25 cellular contexts compared by ENCODE assay signal in the genomic region with DNA sequence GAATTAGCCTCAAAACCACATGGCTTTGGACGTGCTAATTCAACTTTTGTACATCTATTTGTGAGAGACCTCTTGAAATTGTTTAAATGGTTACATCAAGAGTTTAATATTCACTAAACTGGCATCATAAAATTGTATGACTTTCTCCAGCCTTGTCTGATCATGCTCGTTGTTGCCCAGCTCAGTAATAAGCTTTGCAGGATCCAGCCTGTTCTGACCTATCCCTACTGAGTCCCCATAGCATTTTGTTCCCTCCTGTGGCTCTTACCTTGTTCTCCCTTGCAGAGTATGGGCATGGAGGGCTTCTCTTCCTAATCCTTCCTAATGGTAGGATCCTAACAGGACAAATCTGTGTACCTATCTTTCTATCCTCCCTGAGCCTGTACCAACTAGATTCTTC. TPM values are rescaled to one million over a fixed set of nuclear protein-coding genes. Genes with fewer than 3 reads are reported as not detected.
A peak's percentile ranks its signal among the peaks of the same experiment; 100 is the strongest.
DNase-seq lines count a peak whose midpoint lies in the region; ATAC-seq, FAIRE-seq and TF ChIP-seq lines count a peak whose summit lies in the region.
"Had no signal": no experiment of that assay in that cellular context is flagged by ENCODE, and none has a peak within 500 bp of the region (broad histone marks: within the 10 kb centered on the region; RNA-seq: fewer than 3 reads in every experiment).

No MANE protein-coding gene starts in this region.

- TSS peak; percentile 49 for BruUV-seq in GM12878 (replicated peaks; lab: Mats Ljungman, UMichigan)

- no peaks in the 10 kb centered on the region for H4K20me1 ChIP-seq in GM12878 (ENCODE audit: control insufficient read depth, insufficient read depth)

- ATAC-seq in activated T-cell treated with anti-CD3 and anti-CD28 coated beads, Interleukin-2, amount 50 U/mL, for 4 hours: no peak
- ATAC-seq in GM12878 (no peak), esophagus mucosa (peak; percentile 66), HG02852 (IDR thresholded peaks at IDR 0.05; ENCODE audit: unreplicated experiment) (no peak)

- TF ChIP-seq POLR2A in GM12878 (IDR thresholded peaks at IDR 0.05; ENCODE audit: low read depth, low read length): no peak

- H3K27ac Mint-ChIP-seq in activated T-cell treated with anti-CD3 and anti-CD28 coated beads, Interleukin-2, amount 50 U/mL, for 24 hours: peak overlapping the region; percentile 47
- H3K27ac Mint-ChIP-seq in IgD-negative memory B cell: peak overlapping the region in 2 of 3 donors; percentile 26 to 50

- SMC1A ChIA-PET in GM12878 (lab: Charles Lee; ENCODE audit: uncharacterized antibody, unreplicated experiment): interaction anchor here (0.9 to 1.4 kb wide), 2 partner anchors 33 to 55 kb away, joined by 3 to 4 read pairs; no protein-coding TSS in a partner anchor

- DNase-seq in activated T-cell treated with anti-CD3 and anti-CD28 coated beads, Interleukin-2, amount 50 U/mL, for 24 hours: no peak
- DNase-seq in activated T-cell treated with anti-CD3 and anti-CD28 coated beads, Interleukin-2, amount 50 U/mL, for 4 hours: no peak
- DNase-seq in GM12878 (ENCODE audit: low read depth, low spot score) (no peak), NCI-H748 treated with DMSO at 0.1 percent for 48 hours (lab: John Stamatoyannopoulos, UW) (no peak), NCI-H345 (lab: John Stamatoyannopoulos, UW) (no peak)
- DNase-seq: 8988T; ACHN; BE2C; CD8-positive, alpha-beta memory T cell; DMS79 treated with DMSO at 0.1 percent for 48 hours; GF-D8; NCI-H1048; NCI-H1417; NCI-H1694; NCI-H2029 treated with DMSO at 0.1 percent for 48 hours; NCI-H526 treated with DMSO at 0.1 percent for 48 hours; SHP77 treated with DMSO at 0.1 percent for 48 hours had no signal

- TF ChIP-seq CTCF in GM12878 (IDR thresholded peaks at IDR 0.05 in 2 of 3, conservative IDR thresholded peaks at IDR 0.05 in 1 of 3; ENCODE audit: control insufficient read depth in 2 of 3, extremely low read depth in 1 of 3, insufficient read depth in 1 of 3, low read depth in 3 of 3, low read length in 3 of 3): no peak

- no peak overlapping the region for H2AFZ ChIP-seq in GM12878 (ENCODE audit: control insufficient read depth, low read depth, low read length)

- no peak for TF ChIP-seq EP300 in GM12878 (IDR thresholded peaks at IDR 0.05; ENCODE audit: borderline replicate concordance in 1 of 2, control insufficient read depth in 1 of 2, low read depth in 2 of 2, low read length in 2 of 2)

- H3K4me3 Mint-ChIP-seq in activated T-cell treated with anti-CD3 and anti-CD28 coated beads, Interleukin-2, amount 50 U/mL, for 24 hours: no peak overlapping the region
- no peak overlapping the region for H3K4me3 Mint-ChIP-seq in activated T-cell treated with anti-CD3 and anti-CD28 coated beads, Interleukin-2, amount 50 U/mL, for 4 hours
- no peak overlapping the region for H3K4me3 Mint-ChIP-seq in IgD-negative memory B cell
- H3K4me3 Mint-ChIP-seq: CD14-positive monocyte; CD8-positive, alpha-beta memory T cell had no signal

- no peaks in the 10 kb centered on the region for H3K9me3 ChIP-seq in GM12878 (replicated peaks; ENCODE audit: control insufficient read depth, insufficient read depth, low read length)
- H3K9me3 ChIP-seq: BE2C had no signal

- no peaks in the 10 kb centered on the region for H3K4me1 ChIP-seq in GM12878 (ENCODE audit: control insufficient read depth, insufficient read depth, low read length)
- H3K4me1 ChIP-seq: BE2C had no signal

- WGBS in GM12878 (ENCODE audit: insufficient coverage, insufficient replicate concordance, low lambda C conversion rate, missing lambda C conversion rate): 100% methylated on average over 2 of the region's 2 CpGs

- POLR2A ChIA-PET in GM12878 (lab: Charles Lee): no interaction called here

- H3K9ac ChIP-seq in GM12878 (ENCODE audit: control insufficient read depth, insufficient read depth, low read length): no peak overlapping the region
- H3K9ac ChIP-seq: KMS-11 had no signal

- no peaks in the 10 kb centered on the region for H3K27me3 ChIP-seq in GM12878 (replicated peaks in 1 of 2; ENCODE audit: control insufficient read depth in 2 of 2, insufficient read depth in 2 of 2, low read length in 1 of 2)
- H3K27me3 ChIP-seq: BE2C had no signal

- FAIRE-seq in GM12878 (lab: Jason Lieb, UNC): no peak
- FAIRE-seq: GM18507, H54, HTR-8/SVneo had no signal

- peaks cover 6 to 24% of the 10 kb centered on the region in 2 experiments for H3K36me3 ChIP-seq in GM12878 (ENCODE audit: control insufficient read depth in 2 of 2, insufficient read depth in 2 of 2, low read length in 1 of 2)

- no peak overlapping the region for H3K4me2 ChIP-seq in GM12878 (ENCODE audit: control insufficient read depth, insufficient read depth)
- H3K4me2 ChIP-seq: KMS-11 had no signal

- CTCF ChIA-PET in GM12878 (lab: Yijun Ruan, JAX): interaction anchor here (0.6 to 1.3 kb wide), 2 partner anchors 19 to 129 kb away, joined by 3 to 5 read pairs; no protein-coding TSS in a partner anchor

- no peak for TF ChIP-seq RAD21 in GM12878 (IDR thresholded peaks at IDR 0.05; ENCODE audit: insufficient read depth, low read depth, low read length)

- RAD21 ChIA-PET in GM12878 (lab: Charles Lee; ENCODE audit: unreplicated experiment): no interaction called here

- H3K9me3 Mint-ChIP-seq in activated T-cell treated with anti-CD3 and anti-CD28 coated beads, Interleukin-2, amount 50 U/mL, for 24 hours: no peaks in the 10 kb centered on the region
- H3K9me3 Mint-ChIP-seq in activated T-cell treated with anti-CD3 and anti-CD28 coated beads, Interleukin-2, amount 50 U/mL, for 4 hours: no peaks in the 10 kb centered on the region
- H3K9me3 Mint-ChIP-seq in IgD-negative memory B cell: no peaks in the 10 kb centered on the region
- H3K9me3 Mint-ChIP-seq: CD14-positive monocyte; CD8-positive, alpha-beta memory T cell had no signal

- in situ Hi-C loops in GM12878 (cut with MboI): no loop called here

- peaks cover 8% of the 10 kb centered on the region for H3K79me2 ChIP-seq in GM12878 (ENCODE audit: control insufficient read depth, insufficient read depth, low read length)

- no peak overlapping the region for H3K27ac ChIP-seq in GM12878 (ENCODE audit: control insufficient read depth, insufficient read depth)
- H3K27ac ChIP-seq: KMS-11 had no signal

- no peak overlapping the region for H3K4me3 ChIP-seq in GM12878

- peaks cover 91% of the 10 kb centered on the region for H3K36me3 Mint-ChIP-seq in activated T-cell treated with anti-CD3 and anti-CD28 coated beads, Interleukin-2, amount 50 U/mL, for 24 hours (ENCODE audit: low read depth)
- H3K36me3 Mint-ChIP-seq in activated T-cell treated with anti-CD3 and anti-CD28 coated beads, Interleukin-2, amount 50 U/mL, for 4 hours (ENCODE audit: insufficient read depth): peaks cover 41% of the 10 kb centered on the region
- H3K36me3 Mint-ChIP-seq in IgD-negative memory B cell: peaks cover 3% of the 10 kb centered on the region

- intact Hi-C loops in GM12878 (cut with micrococcal nuclease; ENCODE audit: unreplicated experiment): no loop called here

- no peaks in the 10 kb centered on the region for H3K27me3 Mint-ChIP-seq in activated T-cell treated with anti-CD3 and anti-CD28 coated beads, Interleukin-2, amount 50 U/mL, for 24 hours
- H3K27me3 Mint-ChIP-seq in activated T-cell treated with anti-CD3 and anti-CD28 coated beads, Interleukin-2, amount 50 U/mL, for 4 hours (ENCODE audit: low read depth): no peaks in the 10 kb centered on the region
- H3K27me3 Mint-ChIP-seq in IgD-negative memory B cell: no peaks in the 10 kb centered on the region
- H3K27me3 Mint-ChIP-seq: CD8-positive, alpha-beta memory T cell had no signal

- H3K4me1 Mint-ChIP-seq in activated T-cell treated with anti-CD3 and anti-CD28 coated beads, Interleukin-2, amount 50 U/mL, for 24 hours (ENCODE audit: low read depth): peaks cover 33% of the 10 kb centered on the region
- H3K4me1 Mint-ChIP-seq in activated T-cell treated with anti-CD3 and anti-CD28 coated beads, Interleukin-2, amount 50 U/mL, for 4 hours (ENCODE audit: low read depth): peaks cover 19% of the 10 kb centered on the region
- peaks cover 10 to 18% (median 13%) of the 10 kb centered on the region in 3 donors for H3K4me1 Mint-ChIP-seq in IgD-negative memory B cell

RNA-seq across cellular contexts. Expression of a gene that starts 6.3 kb away (rescaled TPM):
- total RNA-seq in activated T-cell treated with anti-CD3 and anti-CD28 coated beads, Interleukin-2, amount 50 U/mL, for 4 hours: 100 to 1,000 TPM; 120 to 123 (median 122) TPM
- polyA plus RNA-seq in IgD-negative memory B cell: 36.5 TPM
- total RNA-seq in GM12878 (2013; cell fraction: nucleolus; rRNA removed): 70.9 and 130 TPM in 2 replicates
- 63.5 and 77.4 TPM in 2 replicates for total RNA-seq in GM12878 (2014; rRNA removed)
- total RNA-seq in GM12878 (2014; rRNA removed; fragmentation: Illumina TruSeq; extraction: Trizol): 42.3 and 45.9 TPM in 2 replicates
- total RNA-seq in GM12878 (2021): 73.5 and 79.2 TPM in 2 replicates
- polyA plus RNA-seq in GM12878 (2011; ENCODE audit: low read depth): 15.0 TPM
- polyA plus RNA-seq in GM12878 (2011; rRNA removed): 54.4 and 83.4 TPM in 2 replicates
- polyA plus RNA-seq in GM12878 (2011; cell fraction: cytosol; rRNA removed): 31.7 and 52.0 TPM in 2 replicates
- polyA plus RNA-seq in GM12878 (2011; cell fraction: nucleus; rRNA removed): 40.1 and 49.0 TPM in 2 replicates
- polyA plus RNA-seq in GM12878 (2012): 27.8 and 39.6 TPM in 2 replicates
- polyA plus RNA-seq in GM12878 (2014; fragmentation: Illumina TruSeq; extraction: Trizol): 58.2 and 59.2 TPM in 2 replicates
- 10 to 100 TPM in 1 of 2 experiments, 1 to 10 TPM in 1; 8.2 to 20.3 TPM for polyA plus RNA-seq in GM12878 (2014; fragmentation: Nextera tagmentation; extraction: Ambion mirVana)
- polyA plus RNA-seq in GM12878 (2014; rRNA removed): 109 and 115 TPM in 2 replicates
- 100 to 1,000 TPM; 149 to 161 TPM for polyA plus RNA-seq in GM12878 (2016; fragmentation: Nextera tagmentation; extraction: Ambion mirVana)
- polyA minus RNA-seq in GM12878 (2011; rRNA and poly(A)+ RNA removed): 19.7 and 27.9 TPM in 2 replicates
- polyA minus RNA-seq in GM12878 (2011; cell fraction: cytosol; rRNA and poly(A)+ RNA removed): 13.8 and 16.2 TPM in 2 replicates
- 77.5 and 85.6 TPM in 2 replicates for polyA minus RNA-seq in GM12878 (2011; cell fraction: nucleus; rRNA and poly(A)+ RNA removed)
- 27.3 TPM for total RNA-seq in esophagus mucosa

RNA-seq across cellular contexts. Expression of a gene that starts 22.1 kb away (rescaled TPM):
- 10 to 100 TPM; 14.1 to 15.8 (median 14.5) TPM for total RNA-seq in activated T-cell treated with anti-CD3 and anti-CD28 coated beads, Interleukin-2, amount 50 U/mL, for 4 hours
- polyA plus RNA-seq in IgD-negative memory B cell: 29.3 TPM
- total RNA-seq in GM12878 (2013; cell fraction: nucleolus; rRNA removed): 25.6 and 27.8 TPM in 2 replicates
- 6.3 and 6.7 TPM in 2 replicates for total RNA-seq in GM12878 (2014; rRNA removed)
- total RNA-seq in GM12878 (2014; rRNA removed; fragmentation: Illumina TruSeq; extraction: Trizol): 8.9 and 9.4 TPM in 2 replicates
- total RNA-seq in GM12878 (2021): 12.6 and 12.7 TPM in 2 replicates
- polyA plus RNA-seq in GM12878 (2011; ENCODE audit: low read depth): 4.7 TPM
- 21.7 and 21.8 TPM in 2 replicates for polyA plus RNA-seq in GM12878 (2011; rRNA removed)
- 9.9 and 12.0 TPM in 2 replicates for polyA plus RNA-seq in GM12878 (2011; cell fraction: cytosol; rRNA removed)
- polyA plus RNA-seq in GM12878 (2011; cell fraction: nucleus; rRNA removed): 12.5 and 14.5 TPM in 2 replicates
- 6.8 and 9.1 TPM in 2 replicates for polyA plus RNA-seq in GM12878 (2012)
- 10.6 and 12.6 TPM in 2 replicates for polyA plus RNA-seq in GM12878 (2014; fragmentation: Illumina TruSeq; extraction: Trizol)
- polyA plus RNA-seq in GM12878 (2014; fragmentation: Nextera tagmentation; extraction: Ambion mirVana): 1 to 10 TPM; 3.9 TPM
- polyA plus RNA-seq in GM12878 (2014; rRNA removed): 7.2 and 7.9 TPM in 2 replicates
- polyA plus RNA-seq in GM12878 (2016; fragmentation: Nextera tagmentation; extraction: Ambion mirVana): 10 to 100 TPM; 11.2 to 12.8 TPM
- polyA minus RNA-seq in GM12878 (2011; rRNA and poly(A)+ RNA removed): 32.4 and 46.1 TPM in 2 replicates
- polyA minus RNA-seq in GM12878 (2011; cell fraction: cytosol; rRNA and poly(A)+ RNA removed): 8.2 and 11.1 TPM in 2 replicates
- polyA minus RNA-seq in GM12878 (2011; cell fraction: nucleus; rRNA and poly(A)+ RNA removed): 11.7 and 21.6 TPM in 2 replicates
- 24.4 TPM for total RNA-seq in esophagus mucosa

RNA-seq across cellular contexts. Expression of a gene that starts 24.9 kb away (rescaled TPM):
- 1 to 10 TPM; 8.5 to 9.7 (median 8.7) TPM for total RNA-seq in activated T-cell treated with anti-CD3 and anti-CD28 coated beads, Interleukin-2, amount 50 U/mL, for 4 hours
- polyA plus RNA-seq in IgD-negative memory B cell: 20.0 TPM
- 16.8 and 18.8 TPM in 2 replicates for total RNA-seq in GM12878 (2013; cell fraction: nucleolus; rRNA removed)
- 3.2 and 3.7 TPM in 2 replicates for total RNA-seq in GM12878 (2014; rRNA removed)
- total RNA-seq in GM12878 (2014; rRNA removed; fragmentation: Illumina TruSeq; extraction: Trizol): 5.5 and 5.9 TPM in 2 replicates
- 4.7 and 5.9 TPM in 2 replicates for total RNA-seq in GM12878 (2021)
- 8.9 TPM for polyA plus RNA-seq in GM12878 (2011; ENCODE audit: low read depth)
- polyA plus RNA-seq in GM12878 (2011; rRNA removed): 10.2 and 12.7 TPM in 2 replicates
- 6.4 and 6.9 TPM in 2 replicates for polyA plus RNA-seq in GM12878 (2011; cell fraction: cytosol; rRNA removed)
- polyA plus RNA-seq in GM12878 (2011; cell fraction: nucleus; rRNA removed): 7.8 and 8.7 TPM in 2 replicates
- polyA plus RNA-seq in GM12878 (2012): 8.3 and 9.0 TPM in 2 replicates
- polyA plus RNA-seq in GM12878 (2014; fragmentation: Illumina TruSeq; extraction: Trizol): 11.7 and 13.0 TPM in 2 replicates
- polyA plus RNA-seq in GM12878 (2014; fragmentation: Nextera tagmentation; extraction: Ambion mirVana): 1 to 10 TPM; 5.0 to 7.6 TPM
- 3.9 and 6.0 TPM in 2 replicates for polyA plus RNA-seq in GM12878 (2014; rRNA removed)
- 1 to 10 TPM; 8.6 TPM for polyA plus RNA-seq in GM12878 (2016; fragmentation: Nextera tagmentation; extraction: Ambion mirVana)
- 3.7 and 5.4 TPM in 2 replicates for polyA minus RNA-seq in GM12878 (2011; rRNA and poly(A)+ RNA removed)
- 1.6 and 2.5 TPM in 2 replicates for polyA minus RNA-seq in GM12878 (2011; cell fraction: cytosol; rRNA and poly(A)+ RNA removed)
- 4.4 and 6.4 TPM in 2 replicates for polyA minus RNA-seq in GM12878 (2011; cell fraction: nucleus; rRNA and poly(A)+ RNA removed)
- 4.5 TPM for total RNA-seq in esophagus mucosa
